2 cellular contexts compared by ENCODE assay signal in genomic region chr2:8159966-8160603, GRCh38.
TF ChIP-seq lines count a peak whose summit lies in the region.

No MANE protein-coding gene starts in this region.

TF ChIP-seq in SK-N-SH, 30 proteins besides CTCF, POLR2A, EP300 and RAD21:
- no peak for TF ChIP-seq CHD2 (IDR thresholded peaks at IDR 0.05; ENCODE audit: low read length, partially characterized antibody)
- TF ChIP-seq, protein P1, sequence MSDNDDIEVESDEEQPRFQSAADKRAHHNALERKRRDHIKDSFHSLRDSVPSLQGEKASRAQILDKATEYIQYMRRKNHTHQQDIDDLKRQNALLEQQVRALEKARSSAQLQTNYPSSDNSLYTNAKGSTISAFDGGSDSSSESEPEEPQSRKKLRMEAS (IDR thresholded peaks at IDR 0.05; ENCODE audit: low read depth), result no peak
- TF ChIP-seq FOXM1 (IDR thresholded peaks at IDR 0.05; ENCODE audit: low read depth), result no peak
- TF ChIP-seq TAF1 (IDR thresholded peaks at IDR 0.05; ENCODE audit: borderline replicate concordance, low read depth, low read length), result no peak
- no peak for TF ChIP-seq EZH2phosphoT487 (IDR thresholded peaks at IDR 0.05; ENCODE audit: borderline replicate concordance, low read depth)
- no peak for TF ChIP-seq YY1 (IDR thresholded peaks at IDR 0.05; ENCODE audit: low read depth)
- TF ChIP-seq TEAD4 (IDR thresholded peaks at IDR 0.05; ENCODE audit: borderline replicate concordance, insufficient read depth), result no peak
- no peak for TF ChIP-seq MEF2A (IDR thresholded peaks at IDR 0.05; ENCODE audit: borderline replicate concordance, low read depth)
- TF ChIP-seq FOXJ3 (CRISPR knock-in tag; IDR thresholded peaks at IDR 0.05), result no peak
- no peak for TF ChIP-seq TCF12 (IDR thresholded peaks at IDR 0.05)
- no peak for TF ChIP-seq GATA2 (CRISPR knock-in tag; IDR thresholded peaks at IDR 0.05)
- no peak for TF ChIP-seq USF2 (IDR thresholded peaks at IDR 0.05; ENCODE audit: borderline replicate concordance, low read depth, low read length)

TF ChIP-seq in SK-N-SH treated with all-trans-retinoic acid at 6 μM for 48 hours, 23 proteins besides CTCF, POLR2A, EP300 and RAD21:
- TF ChIP-seq ZNF565 (CRISPR knock-in tag; conservative IDR thresholded peaks at IDR 0.05; ENCODE audit: low read depth) (no peak), ESRRG (CRISPR knock-in tag; IDR thresholded peaks at IDR 0.05) (no peak), CSRNP3 (CRISPR knock-in tag; IDR thresholded peaks at IDR 0.05) (no peak), PPARA (CRISPR knock-in tag; IDR thresholded peaks at IDR 0.05; ENCODE audit: borderline replicate concordance) (no peak), POU6F1 (CRISPR knock-in tag; IDR thresholded peaks at IDR 0.05; ENCODE audit: borderline replicate concordance, low read depth) (no peak), ZFP30 (CRISPR knock-in tag; IDR thresholded peaks at IDR 0.05) (no peak), ZNF70 (CRISPR knock-in tag; IDR thresholded peaks at IDR 0.05) (no peak), ZNF8 (CRISPR knock-in tag; IDR thresholded peaks at IDR 0.05) (no peak), TOX (CRISPR knock-in tag; IDR thresholded peaks at IDR 0.05; ENCODE audit: borderline replicate concordance) (no peak), BACH2 (CRISPR knock-in tag; IDR thresholded peaks at IDR 0.05; ENCODE audit: borderline replicate concordance) (no peak), TCF4 (CRISPR knock-in tag; IDR thresholded peaks at IDR 0.05; ENCODE audit: borderline replicate concordance) (no peak), SNAI2 (CRISPR knock-in tag; IDR thresholded peaks at IDR 0.05) (no peak), RARB (CRISPR knock-in tag; IDR thresholded peaks at IDR 0.05) (no peak)
